Comparison of ENCODE assay signal across 1 cellular context in the genomic region with DNA sequence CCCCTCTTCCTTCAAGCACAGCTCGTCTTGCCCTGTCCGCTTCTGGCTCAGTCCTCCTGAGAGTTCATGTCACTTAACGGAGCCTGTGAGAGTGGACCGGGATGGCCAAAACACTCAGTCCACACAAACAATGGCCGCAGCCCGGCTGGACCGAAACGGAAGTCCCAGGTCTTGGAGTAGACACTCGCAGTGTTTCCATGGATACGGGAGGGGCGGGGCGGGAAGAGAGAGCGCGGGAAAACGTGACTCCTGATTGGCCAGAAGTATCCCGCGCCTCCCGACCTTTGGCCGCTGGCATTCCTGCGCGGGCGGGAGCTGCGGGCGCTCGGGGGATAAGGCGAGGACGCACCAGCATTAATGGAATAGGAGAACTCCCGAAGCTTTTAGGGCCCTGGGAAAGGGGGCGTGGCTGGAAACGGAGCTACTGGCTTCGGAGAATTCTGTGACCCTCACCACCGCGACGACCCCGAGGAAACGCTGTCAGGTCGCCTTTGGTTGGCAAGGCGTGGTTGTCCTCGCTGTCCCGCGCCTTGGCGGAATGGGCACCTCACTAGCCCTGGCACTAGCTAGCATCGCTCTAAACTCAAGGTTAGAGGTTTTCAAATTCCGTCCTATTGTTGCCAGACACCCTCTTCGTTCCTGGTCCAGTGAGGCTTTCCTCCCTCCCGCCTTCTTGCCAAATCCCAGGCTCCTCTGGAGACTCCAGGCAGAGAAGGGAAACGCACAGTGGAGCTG.
A peak's percentile ranks its signal among the peaks of the same experiment; 100 is the strongest.
TF ChIP-seq lines count a peak whose summit lies in the region.

A gene with protein sequence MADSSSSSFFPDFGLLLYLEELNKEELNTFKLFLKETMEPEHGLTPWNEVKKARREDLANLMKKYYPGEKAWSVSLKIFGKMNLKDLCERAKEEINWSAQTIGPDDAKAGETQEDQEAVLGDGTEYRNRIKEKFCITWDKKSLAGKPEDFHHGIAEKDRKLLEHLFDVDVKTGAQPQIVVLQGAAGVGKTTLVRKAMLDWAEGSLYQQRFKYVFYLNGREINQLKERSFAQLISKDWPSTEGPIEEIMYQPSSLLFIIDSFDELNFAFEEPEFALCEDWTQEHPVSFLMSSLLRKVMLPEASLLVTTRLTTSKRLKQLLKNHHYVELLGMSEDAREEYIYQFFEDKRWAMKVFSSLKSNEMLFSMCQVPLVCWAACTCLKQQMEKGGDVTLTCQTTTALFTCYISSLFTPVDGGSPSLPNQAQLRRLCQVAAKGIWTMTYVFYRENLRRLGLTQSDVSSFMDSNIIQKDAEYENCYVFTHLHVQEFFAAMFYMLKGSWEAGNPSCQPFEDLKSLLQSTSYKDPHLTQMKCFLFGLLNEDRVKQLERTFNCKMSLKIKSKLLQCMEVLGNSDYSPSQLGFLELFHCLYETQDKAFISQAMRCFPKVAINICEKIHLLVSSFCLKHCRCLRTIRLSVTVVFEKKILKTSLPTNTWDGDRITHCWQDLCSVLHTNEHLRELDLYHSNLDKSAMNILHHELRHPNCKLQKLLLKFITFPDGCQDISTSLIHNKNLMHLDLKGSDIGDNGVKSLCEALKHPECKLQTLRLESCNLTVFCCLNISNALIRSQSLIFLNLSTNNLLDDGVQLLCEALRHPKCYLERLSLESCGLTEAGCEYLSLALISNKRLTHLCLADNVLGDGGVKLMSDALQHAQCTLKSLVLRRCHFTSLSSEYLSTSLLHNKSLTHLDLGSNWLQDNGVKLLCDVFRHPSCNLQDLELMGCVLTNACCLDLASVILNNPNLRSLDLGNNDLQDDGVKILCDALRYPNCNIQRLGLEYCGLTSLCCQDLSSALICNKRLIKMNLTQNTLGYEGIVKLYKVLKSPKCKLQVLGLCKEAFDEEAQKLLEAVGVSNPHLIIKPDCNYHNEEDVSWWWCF (plus strand): TSS at position 297 of the 735 bp plus-strand sequence. CDS start 18,108 bp downstream, outside the sequence.
A gene (minus strand): TSS at position 164 of the 735 bp plus-strand sequence. CDS start 17,511 bp downstream, outside the sequence.

TF ChIP-seq in liver, 16 proteins besides CTCF, POLR2A, EP300 and RAD21:
- TF ChIP-seq GABPA (IDR thresholded peaks at IDR 0.05 in 1 of 2, conservative IDR thresholded peaks at IDR 0.05 in 1 of 2) (peak in 1 of 2 donors; percentile 85), RXRA (IDR thresholded peaks at IDR 0.05) (peak; percentile 31 to 52), EGR1 (IDR thresholded peaks at IDR 0.05; ENCODE audit: low read depth in 2 of 2) (peak in 1 of 2 donors; percentile 8), TAF1 (conservative IDR thresholded peaks at IDR 0.05) (no peak), FOXA2 (IDR thresholded peaks at IDR 0.05) (no peak), SP1 (IDR thresholded peaks at IDR 0.05) (peak; percentile 89), FOXA1 (IDR thresholded peaks at IDR 0.05) (no peak), JUND (IDR thresholded peaks at IDR 0.05) (no peak), HNF4A (conservative IDR thresholded peaks at IDR 0.05) (peak; percentile 78 to 82), NR2F2 (IDR thresholded peaks at IDR 0.05) (peak; percentile 96), HNF4G (IDR thresholded peaks at IDR 0.05) (peak; percentile 58), YY1 (IDR thresholded peaks at IDR 0.05) (peak; percentile 97)
- TF ChIP-seq, protein P1, sequence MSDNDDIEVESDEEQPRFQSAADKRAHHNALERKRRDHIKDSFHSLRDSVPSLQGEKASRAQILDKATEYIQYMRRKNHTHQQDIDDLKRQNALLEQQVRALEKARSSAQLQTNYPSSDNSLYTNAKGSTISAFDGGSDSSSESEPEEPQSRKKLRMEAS (IDR thresholded peaks at IDR 0.05): no peak
- TF ChIP-seq, protein P2, sequence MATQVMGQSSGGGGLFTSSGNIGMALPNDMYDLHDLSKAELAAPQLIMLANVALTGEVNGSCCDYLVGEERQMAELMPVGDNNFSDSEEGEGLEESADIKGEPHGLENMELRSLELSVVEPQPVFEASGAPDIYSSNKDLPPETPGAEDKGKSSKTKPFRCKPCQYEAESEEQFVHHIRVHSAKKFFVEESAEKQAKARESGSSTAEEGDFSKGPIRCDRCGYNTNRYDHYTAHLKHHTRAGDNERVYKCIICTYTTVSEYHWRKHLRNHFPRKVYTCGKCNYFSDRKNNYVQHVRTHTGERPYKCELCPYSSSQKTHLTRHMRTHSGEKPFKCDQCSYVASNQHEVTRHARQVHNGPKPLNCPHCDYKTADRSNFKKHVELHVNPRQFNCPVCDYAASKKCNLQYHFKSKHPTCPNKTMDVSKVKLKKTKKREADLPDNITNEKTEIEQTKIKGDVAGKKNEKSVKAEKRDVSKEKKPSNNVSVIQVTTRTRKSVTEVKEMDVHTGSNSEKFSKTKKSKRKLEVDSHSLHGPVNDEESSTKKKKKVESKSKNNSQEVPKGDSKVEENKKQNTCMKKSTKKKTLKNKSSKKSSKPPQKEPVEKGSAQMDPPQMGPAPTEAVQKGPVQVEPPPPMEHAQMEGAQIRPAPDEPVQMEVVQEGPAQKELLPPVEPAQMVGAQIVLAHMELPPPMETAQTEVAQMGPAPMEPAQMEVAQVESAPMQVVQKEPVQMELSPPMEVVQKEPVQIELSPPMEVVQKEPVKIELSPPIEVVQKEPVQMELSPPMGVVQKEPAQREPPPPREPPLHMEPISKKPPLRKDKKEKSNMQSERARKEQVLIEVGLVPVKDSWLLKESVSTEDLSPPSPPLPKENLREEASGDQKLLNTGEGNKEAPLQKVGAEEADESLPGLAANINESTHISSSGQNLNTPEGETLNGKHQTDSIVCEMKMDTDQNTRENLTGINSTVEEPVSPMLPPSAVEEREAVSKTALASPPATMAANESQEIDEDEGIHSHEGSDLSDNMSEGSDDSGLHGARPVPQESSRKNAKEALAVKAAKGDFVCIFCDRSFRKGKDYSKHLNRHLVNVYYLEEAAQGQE (IDR thresholded peaks at IDR 0.05): peak; percentile 38
- TF ChIP-seq, protein P3, sequence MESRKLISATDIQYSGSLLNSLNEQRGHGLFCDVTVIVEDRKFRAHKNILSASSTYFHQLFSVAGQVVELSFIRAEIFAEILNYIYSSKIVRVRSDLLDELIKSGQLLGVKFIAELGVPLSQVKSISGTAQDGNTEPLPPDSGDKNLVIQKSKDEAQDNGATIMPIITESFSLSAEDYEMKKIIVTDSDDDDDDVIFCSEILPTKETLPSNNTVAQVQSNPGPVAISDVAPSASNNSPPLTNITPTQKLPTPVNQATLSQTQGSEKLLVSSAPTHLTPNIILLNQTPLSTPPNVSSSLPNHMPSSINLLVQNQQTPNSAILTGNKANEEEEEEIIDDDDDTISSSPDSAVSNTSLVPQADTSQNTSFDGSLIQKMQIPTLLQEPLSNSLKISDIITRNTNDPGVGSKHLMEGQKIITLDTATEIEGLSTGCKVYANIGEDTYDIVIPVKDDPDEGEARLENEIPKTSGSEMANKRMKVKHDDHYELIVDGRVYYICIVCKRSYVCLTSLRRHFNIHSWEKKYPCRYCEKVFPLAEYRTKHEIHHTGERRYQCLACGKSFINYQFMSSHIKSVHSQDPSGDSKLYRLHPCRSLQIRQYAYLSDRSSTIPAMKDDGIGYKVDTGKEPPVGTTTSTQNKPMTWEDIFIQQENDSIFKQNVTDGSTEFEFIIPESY (IDR thresholded peaks at IDR 0.05): no peak
- TF ChIP-seq, protein P4, sequence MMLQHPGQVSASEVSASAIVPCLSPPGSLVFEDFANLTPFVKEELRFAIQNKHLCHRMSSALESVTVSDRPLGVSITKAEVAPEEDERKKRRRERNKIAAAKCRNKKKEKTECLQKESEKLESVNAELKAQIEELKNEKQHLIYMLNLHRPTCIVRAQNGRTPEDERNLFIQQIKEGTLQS (IDR thresholded peaks at IDR 0.05): no peak
